Comparison of ENCODE assay signal across 19 cellular contexts in the genomic region with DNA sequence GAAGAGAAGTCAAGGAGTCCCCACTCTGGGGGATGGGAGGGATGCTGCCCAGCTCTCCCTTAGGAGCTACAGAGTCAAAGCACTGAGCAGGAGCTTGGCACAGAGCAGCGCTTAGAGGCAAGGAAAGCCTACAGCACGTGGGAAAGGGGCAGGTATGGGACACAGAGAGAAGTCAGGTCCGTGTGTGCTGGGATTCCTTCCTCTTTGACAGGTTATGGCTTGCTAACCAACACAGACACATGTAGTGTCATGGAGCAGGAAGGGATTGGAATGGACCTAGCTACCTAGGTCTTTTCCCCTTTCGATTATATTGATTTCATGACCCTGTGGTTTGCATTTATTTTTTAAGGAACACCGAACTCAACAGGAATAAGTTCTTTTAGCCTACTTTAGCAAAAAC.
DNase-seq lines count a peak whose midpoint lies in the region; FAIRE-seq and TF ChIP-seq lines count a peak whose summit lies in the region.
"Had no signal": no experiment of that assay in that cellular context is flagged by ENCODE, and none has a peak within 500 bp of the region (broad histone marks: within the 10 kb centered on the region; RNA-seq: fewer than 3 reads in every experiment).

No MANE protein-coding gene starts in this region.

- H3K4me3 Mint-ChIP-seq in HFFc6: no peak overlapping the region

- H3K79me2 ChIP-seq in smooth muscle cell (ENCODE audit: low read depth): no peaks in the 10 kb centered on the region

- no peak overlapping the region for H4K91ac ChIP-seq in mesenchymal stem cell (ENCODE audit: low read length)

- H3K4me2 ChIP-seq in mesenchymal stem cell (ENCODE audit: low read length, poor library complexity, severe bottlenecking) (no peak overlapping the region), smooth muscle cell (peak overlapping the region; percentile 51)

- no peak overlapping the region for H2BK12ac ChIP-seq in mesenchymal stem cell (ENCODE audit: low read length in 2 of 2)

- H3K4me3 ChIP-seq in bronchial epithelial cell (ENCODE audit: low read depth, low read length): no peak overlapping the region
- no peak overlapping the region for H3K4me3 ChIP-seq in mesenchymal stem cell (ENCODE audit: insufficient read depth in 1 of 2, low read depth in 1 of 2, low read length in 2 of 2)
- no peak overlapping the region for H3K4me3 ChIP-seq in smooth muscle cell

- peak overlapping the region; percentile 49 for H3K9ac ChIP-seq in mesenchymal stem cell (ENCODE audit: low read length)
- peak overlapping the region; percentile 64 for H3K9ac ChIP-seq in smooth muscle cell (ENCODE audit: low read depth)

- H3K4ac ChIP-seq in mesenchymal stem cell (ENCODE audit: low read depth in 1 of 2, low read length in 2 of 2): no peak overlapping the region

- no peak overlapping the region for H2AFZ ChIP-seq in mesenchymal stem cell (ENCODE audit: low read depth, low read length)
- no peak overlapping the region for H2AFZ ChIP-seq in smooth muscle cell (ENCODE audit: low read depth)

- no peaks in the 10 kb centered on the region for H3F3A ChIP-seq in smooth muscle cell (ENCODE audit: low read depth)

- H3K4me1 ChIP-seq in mesenchymal stem cell (ENCODE audit: control insufficient read depth, insufficient read depth, low read depth, low read length): no peaks in the 10 kb centered on the region
- peaks cover 4% of the 10 kb centered on the region for H3K4me1 ChIP-seq in smooth muscle cell (ENCODE audit: low read depth)

- no peaks in the 10 kb centered on the region for H3K79me1 ChIP-seq in mesenchymal stem cell (replicated peaks; ENCODE audit: low read length, poor library complexity, severe bottlenecking)

- H2BK120ac ChIP-seq in mesenchymal stem cell (ENCODE audit: low read depth, low read length): no peak overlapping the region

- H3K14ac ChIP-seq in mesenchymal stem cell (ENCODE audit: low read length in 2 of 2): no peak overlapping the region

- no peak overlapping the region for H3K18ac ChIP-seq in mesenchymal stem cell (ENCODE audit: low read depth in 1 of 2, low read length in 2 of 2)

- peaks cover 2% of the 10 kb centered on the region for H3K27me3 Mint-ChIP-seq in HFFc6 (ENCODE audit: insufficient read depth)

- H4K8ac ChIP-seq in mesenchymal stem cell (ENCODE audit: low read length): no peak overlapping the region

- 49% methylated on average over 3 of the region's 5 CpGs for WGBS in mesenchymal stem cell
- WGBS in smooth muscle cell (ENCODE audit: low lambda C conversion rate): 68% methylated on average over 5 of the region's 5 CpGs

- peaks cover 6% of the 10 kb centered on the region; the same call in 1 of the 2 replicates for H3K9me3 Mint-ChIP-seq in HFFc6

- DNase-seq in HFFc6 (no peak), bronchial epithelial cell (ENCODE audit: low read depth) (peak; percentile 65), mesenchymal stem cell (no peak), smooth muscle cell (lab: John Stamatoyannopoulos, UW; ENCODE audit: unreplicated experiment) (no peak), NCI-H524 treated with DMSO at 0.1 percent for 48 hours (lab: John Stamatoyannopoulos, UW) (no peak), HTR-8/SVneo (ENCODE audit: insufficient read length, low spot score) (no peak)
- DNase-seq in activated naive CD4-positive, alpha-beta T cell treated with anti-CD3 and anti-CD28 coated beads, Interleukin-2, amount 50 U/mL, for 16 hours: no peak
- DNase-seq: AML-193, COR-L47, GDM1, GOT3, KBM-7, MV-4-11, NCI-H1694 treated with DMSO at 0.1 percent for 48 hours, NCI-H2107, NCI-H524, SW 1271 had no signal

- H3K27me3 ChIP-seq in bronchial epithelial cell (ENCODE audit: control insufficient read depth, insufficient read depth, low read length) (no peaks in the 10 kb centered on the region), mesenchymal stem cell (ENCODE audit: control insufficient read depth in 1 of 2, insufficient read depth in 1 of 2, low read length in 2 of 2) (no peaks in the 10 kb centered on the region), smooth muscle cell (ENCODE audit: low read depth) (no peaks in the 10 kb centered on the region)

- no peak overlapping the region for H2BK15ac ChIP-seq in mesenchymal stem cell (ENCODE audit: low read depth, poor library complexity, severe bottlenecking)

- H2AK5ac ChIP-seq in mesenchymal stem cell (ENCODE audit: low read length, severe bottlenecking): no peak overlapping the region

- peaks cover 22% of the 10 kb centered on the region for H3K4me1 Mint-ChIP-seq in HFFc6 (ENCODE audit: low read depth)

- H3K9me3 ChIP-seq in mesenchymal stem cell (ENCODE audit: control insufficient read depth, low read length) (no peaks in the 10 kb centered on the region), smooth muscle cell (replicated peaks; ENCODE audit: low read depth) (no peaks in the 10 kb centered on the region)

- H4K20me1 ChIP-seq in smooth muscle cell (ENCODE audit: low read depth): no peaks in the 10 kb centered on the region

- H3K27ac ChIP-seq in mesenchymal stem cell (ENCODE audit: low read length, poor library complexity, severe bottlenecking) (no peak overlapping the region), smooth muscle cell (ENCODE audit: low read depth) (peak overlapping the region; percentile 93)
- H3K27ac ChIP-seq: RWPE1 had no signal

- H3K36me3 ChIP-seq in bronchial epithelial cell (ENCODE audit: control insufficient read depth, insufficient read depth, low read length) (no peaks in the 10 kb centered on the region), mesenchymal stem cell (ENCODE audit: control insufficient read depth in 1 of 2, insufficient read depth in 2 of 2, low read depth in 1 of 2, low read length in 2 of 2) (no peaks in the 10 kb centered on the region), smooth muscle cell (ENCODE audit: low read depth) (no peaks in the 10 kb centered on the region)

- TF ChIP-seq CTCF in HFFc6 (IDR thresholded peaks at IDR 0.05) (no peak), bronchial epithelial cell (IDR thresholded peaks at IDR 0.05; ENCODE audit: insufficient read depth, low read length, severe bottlenecking) (no peak), smooth muscle cell (IDR thresholded peaks at IDR 0.05; ENCODE audit: borderline replicate concordance, insufficient read depth, poor library complexity, severe bottlenecking) (no peak)

- peak overlapping the region; percentile 57; the same call in 1 of the 2 replicates for H3K27ac Mint-ChIP-seq in HFFc6

- FAIRE-seq in bronchial epithelial cell (lab: Jason Lieb, UNC) (no peak), HTR-8/SVneo (lab: Jason Lieb, UNC) (no peak)
- FAIRE-seq: GM19239 had no signal

- no peak overlapping the region for H3K23ac ChIP-seq in mesenchymal stem cell (ENCODE audit: low read length in 2 of 2)

- no peaks in the 10 kb centered on the region; the same call in none of the 2 replicates for H3K36me3 Mint-ChIP-seq in HFFc6 (ENCODE audit: low read depth)

- H2BK5ac ChIP-seq in mesenchymal stem cell (ENCODE audit: low read depth, low read length, poor library complexity, severe bottlenecking): no peak overlapping the region
